Comparison of ENCODE assay signal across 24 cellular contexts in the genomic region with DNA sequence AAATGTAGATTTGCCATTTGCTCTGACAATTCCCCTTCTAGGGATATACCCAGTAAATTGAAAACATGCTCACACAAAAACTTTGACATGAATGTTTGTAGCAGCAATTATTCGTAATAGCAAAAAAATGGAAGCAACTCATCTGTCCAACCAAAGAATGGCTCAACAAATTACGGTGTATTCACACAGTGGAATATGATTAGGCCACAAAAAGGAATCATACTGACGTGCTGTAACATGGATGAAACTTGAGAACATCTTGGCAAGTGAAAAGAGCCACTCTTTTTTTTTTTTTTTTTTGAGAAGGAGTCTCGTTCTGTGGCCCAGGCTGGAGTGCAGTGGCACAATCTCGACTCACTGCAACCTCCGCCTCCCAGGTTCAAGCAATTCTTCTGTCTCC. TPM values are rescaled to one million over a fixed set of nuclear protein-coding genes. Genes with fewer than 3 reads are reported as not detected.
"Had no signal": no experiment of that assay in that cellular context is flagged by ENCODE, and none has a peak within 500 bp of the region (broad histone marks: within the 10 kb centered on the region; RNA-seq: fewer than 3 reads in every experiment).

No MANE protein-coding gene starts in this region.

- ATAC-seq: activated CD4-positive, alpha-beta T cell treated with anti-CD3 and anti-CD28 coated beads for 36 hours; activated naive CD4-positive, alpha-beta T cell treated with anti-CD3 and anti-CD28 coated beads, Interleukin-2, amount 50 U/mL, for 72 hours; lower lobe of right lung; natural killer cell treated with Interleukin-12 subunit alpha and Interleukin-12 subunit beta and Interleukin-15 and Interleukin-18, amount 100 ng/mL, for 72 hours; sciatic nerve; stimulated activated naive CD8-positive, alpha-beta T cell treated with anti-CD3 and anti-CD28 coated beads, Interleukin-15, amount 100 ng/mL, for 72 hours; T-helper 17 cell; WTC11 had no signal

- H2AFZ ChIP-seq: hepatocyte, parathyroid adenoma had no signal

- H3K4me3 Mint-ChIP-seq: activated CD4-positive, alpha-beta T cell treated with anti-CD3 and anti-CD28 coated beads for 36 hours; activated T-helper 1 cell treated with anti-CD3 and anti-CD28 coated beads, Interleukin-12 subunit alpha, Interleukin-12 subunit beta, Interleukin-2, Interleukin-4 antibody, amounts not matched to agents 30 ng/mL and 10 ng/mL and 1 ng/mL, durations not matched to agents 14 hours and 24 hours and 36 hours; mesothelial cell of epicardium; natural killer cell treated with Interleukin-12 subunit alpha and Interleukin-12 subunit beta and Interleukin-15 and Interleukin-18, amount 100 ng/mL, for 72 hours; stimulated activated naive CD8-positive, alpha-beta T cell treated with anti-CD3 and anti-CD28 coated beads, Interleukin-15, amount 100 ng/mL, for 72 hours; T-helper 17 cell; WTC11 had no signal

- H3K4me3 ChIP-seq: adrenal gland, hepatocyte, lower lobe of right lung, smooth muscle cell, suprapubic skin, transverse colon, uterus had no signal

- H3K9me3 Mint-ChIP-seq: activated naive CD4-positive, alpha-beta T cell treated with anti-CD3 and anti-CD28 coated beads, Interleukin-2, amount 50 U/mL, for 72 hours; activated T-helper 1 cell treated with anti-CD3 and anti-CD28 coated beads, Interleukin-12 subunit alpha, Interleukin-12 subunit beta, Interleukin-2, Interleukin-4 antibody, amounts not matched to agents 30 ng/mL and 10 ng/mL and 1 ng/mL, durations not matched to agents 14 hours and 24 hours and 36 hours; mesothelial cell of epicardium; natural killer cell treated with Interleukin-12 subunit alpha and Interleukin-12 subunit beta and Interleukin-15 and Interleukin-18, amount 100 ng/mL, for 72 hours; stimulated activated naive CD8-positive, alpha-beta T cell treated with anti-CD3 and anti-CD28 coated beads, Interleukin-15, amount 100 ng/mL, for 72 hours; WTC11 had no signal

- H3K27ac Mint-ChIP-seq: activated CD4-positive, alpha-beta T cell treated with anti-CD3 and anti-CD28 coated beads for 36 hours; activated T-helper 1 cell treated with anti-CD3 and anti-CD28 coated beads, Interleukin-12 subunit alpha, Interleukin-12 subunit beta, Interleukin-2, Interleukin-4 antibody, amounts not matched to agents 30 ng/mL and 10 ng/mL and 1 ng/mL, durations not matched to agents 14 hours and 24 hours and 36 hours; mesothelial cell of epicardium; natural killer cell treated with Interleukin-12 subunit alpha and Interleukin-12 subunit beta and Interleukin-15 and Interleukin-18, amount 100 ng/mL, for 72 hours; stimulated activated naive CD8-positive, alpha-beta T cell treated with anti-CD3 and anti-CD28 coated beads, Interleukin-15, amount 100 ng/mL, for 72 hours; T-helper 17 cell; WTC11 had no signal

- H3K4me2 ChIP-seq: hepatocyte, smooth muscle cell had no signal

- H3K79me2 ChIP-seq: hepatocyte, parathyroid adenoma had no signal

- H3K27me3 ChIP-seq: adrenal gland, hepatocyte, suprapubic skin, transverse colon, uterus had no signal

- H3K36me3 Mint-ChIP-seq: activated naive CD4-positive, alpha-beta T cell treated with anti-CD3 and anti-CD28 coated beads, Interleukin-2, amount 50 U/mL, for 72 hours; mesothelial cell of epicardium; natural killer cell treated with Interleukin-12 subunit alpha and Interleukin-12 subunit beta and Interleukin-15 and Interleukin-18, amount 100 ng/mL, for 72 hours; WTC11 had no signal

- H3K9ac ChIP-seq: parathyroid adenoma had no signal

- DNase-seq: activated CD4-positive, alpha-beta T cell treated with anti-CD3 and anti-CD28 coated beads for 36 hours; activated CD4-positive, alpha-beta T cell treated with anti-CD3 and anti-CD28 coated beads, Interleukin-2, amount 50 U/mL, for 48 hours; activated gamma-delta T cell treated with Interleukin-2 at 50 U/mL for 16 hours; activated T-cell treated with anti-CD3 and anti-CD28 coated beads for 4 hours; adrenal gland; effector CD4-positive, alpha-beta T cell; islet precursor cell; lower lobe of right lung; stimulated activated CD4-positive, alpha-beta T cell treated with anti-CD3 and anti-CD28 coated beads, Interleukin-4, amount 100 ng/mL, for 1 hour; stimulated activated naive CD8-positive, alpha-beta T cell treated with anti-CD3 and anti-CD28 coated beads, Interleukin-15, amount 100 ng/mL, for 72 hours; T-helper 17 cell; transverse colon; uterus had no signal

- H3K27me3 Mint-ChIP-seq: activated CD4-positive, alpha-beta T cell treated with anti-CD3 and anti-CD28 coated beads for 36 hours; stimulated activated naive CD8-positive, alpha-beta T cell treated with anti-CD3 and anti-CD28 coated beads, Interleukin-15, amount 100 ng/mL, for 72 hours; T-helper 17 cell had no signal

- H3K9me3 ChIP-seq: adrenal gland, lower lobe of right lung, suprapubic skin, transverse colon, uterus had no signal

- H3K27ac ChIP-seq: adrenal gland, hepatocyte, lower lobe of right lung, parathyroid adenoma, suprapubic skin, transverse colon, uterus had no signal

- H3K4me1 ChIP-seq: adrenal gland, lower lobe of right lung, parathyroid adenoma, uterus had no signal

- H3K36me3 ChIP-seq: adrenal gland, lower lobe of right lung, suprapubic skin, transverse colon, uterus had no signal

RNA-seq across cellular contexts. Expression of gene SPNS3, which starts 24.1 kb away (rescaled TPM):
- total RNA-seq: astrocyte, mesothelial cell of epicardium, smooth muscle cell, transverse colon, WTC11 had no signal
- polyA plus RNA-seq: smooth muscle cell had no signal
